Comparison of ENCODE assay signal across 8 cellular contexts in genomic region chr1:200488375-200489165, GRCh38.
DNase-seq lines count a peak whose midpoint lies in the region; ATAC-seq and TF ChIP-seq lines count a peak whose summit lies in the region.

No MANE protein-coding gene starts in this region.

- H3K9me2 ChIP-seq in hepatocyte (replicated peaks; ENCODE audit: insufficient read depth): no peaks in the 10 kb centered on the region

- no peaks in the 10 kb centered on the region for H4K20me1 ChIP-seq in hepatocyte (ENCODE audit: insufficient read depth, poor library complexity, severe bottlenecking)

- H3K79me2 ChIP-seq in hepatocyte: no peaks in the 10 kb centered on the region

- no peak for ATAC-seq in HG03025 (IDR thresholded peaks at IDR 0.05; ENCODE audit: low FRiP score, unreplicated experiment)

- no peak for TF ChIP-seq EP300 in sigmoid colon (IDR thresholded peaks at IDR 0.05)

- peak overlapping the region; percentile 52 for H3K27ac ChIP-seq in RWPE1
- H3K27ac ChIP-seq in hepatocyte: no peak overlapping the region
- H3K27ac ChIP-seq in sigmoid colon: peak overlapping the region in 1 of 4 donors; percentile 59

- H3K4me3 ChIP-seq in hepatocyte (no peak overlapping the region), sigmoid colon (peak overlapping the region in 3 of 4 donors; percentile 7 to 10 (median 7))

- peak overlapping the region; percentile 66 for H3K4me2 ChIP-seq in hepatocyte

- POLR2A ChIA-PET in RWPE1 (lab: Yijun Ruan, JAX; ENCODE audit: low non-redundant PET): no interaction called here

- H3K4me1 ChIP-seq in hepatocyte (ENCODE audit: insufficient read depth): peaks cover 9% of the 10 kb centered on the region
- peaks cover 0 to 11% (median 1%) of the 10 kb centered on the region in 4 donors for H3K4me1 ChIP-seq in sigmoid colon

- H3K27me3 ChIP-seq in hepatocyte: no peaks in the 10 kb centered on the region
- H3K27me3 ChIP-seq in sigmoid colon: no peaks in the 10 kb centered on the region

- intact Hi-C loops in sigmoid colon (cut with DNase I): loop anchor here (1.0 to 5.0 kb wide), 2 partner anchors 208 to 351 kb away; no protein-coding TSS in a partner anchor

- peak; percentile 63 for TF ChIP-seq CTCF in GM20000 (IDR thresholded peaks at IDR 0.05; ENCODE audit: extremely low read depth, missing control alignments)
- TF ChIP-seq CTCF in RWPE1 (conservative IDR thresholded peaks at IDR 0.05; ENCODE audit: low read depth): peak; percentile 84
- TF ChIP-seq CTCF in hepatocyte (IDR thresholded peaks at IDR 0.05; ENCODE audit: poor library complexity): peak; percentile 91
- TF ChIP-seq CTCF in sigmoid colon (IDR thresholded peaks at IDR 0.05): peak; percentile 66 to 83 (median 82)

- CTCF ChIA-PET in RWPE1 (lab: Yijun Ruan, JAX): interaction anchor here (0.5 to 1.6 kb wide), 39 partner anchors 9 to 1821 kb away, joined by 3 to 10 read pairs (median 3); partner anchors contain the start of gene NR5A2

- H3K36me3 ChIP-seq in hepatocyte (replicated peaks; ENCODE audit: insufficient read depth, low read depth) (no peaks in the 10 kb centered on the region), sigmoid colon (no peaks in the 10 kb centered on the region)

- H3K9me3 ChIP-seq in hepatocyte (ENCODE audit: low read depth) (no peaks in the 10 kb centered on the region), sigmoid colon (no peaks in the 10 kb centered on the region)

- DNase-seq in DMS 273 treated with DMSO at 0.1 percent for 48 hours (lab: John Stamatoyannopoulos, UW) (peak; percentile 50), GM20000 (ENCODE audit: low spot score) (peak; percentile 49), LoVo (ENCODE audit: low spot score) (peak; percentile 76), RWPE1 (ENCODE audit: low spot score) (peak; percentile 79), astrocyte of the hippocampus (ENCODE audit: low read depth, low spot score) (peak; percentile 86), hepatocyte (ENCODE audit: low spot score) (peak; percentile 85), sigmoid colon (no peak)

- peak overlapping the region; percentile 37 for H2AFZ ChIP-seq in hepatocyte

- no peak for TF ChIP-seq POLR2A in sigmoid colon (IDR thresholded peaks at IDR 0.05)

- 26% methylated on average over 15 of the region's 15 CpGs for WGBS in hepatocyte (ENCODE audit: low lambda C conversion rate, missing lambda C conversion rate)
- WGBS in sigmoid colon, 2 donors: 19 to 35% methylated on average over 15 of the region's 15 CpGs
